28 cellular contexts compared by ENCODE assay signal in the genomic region with DNA sequence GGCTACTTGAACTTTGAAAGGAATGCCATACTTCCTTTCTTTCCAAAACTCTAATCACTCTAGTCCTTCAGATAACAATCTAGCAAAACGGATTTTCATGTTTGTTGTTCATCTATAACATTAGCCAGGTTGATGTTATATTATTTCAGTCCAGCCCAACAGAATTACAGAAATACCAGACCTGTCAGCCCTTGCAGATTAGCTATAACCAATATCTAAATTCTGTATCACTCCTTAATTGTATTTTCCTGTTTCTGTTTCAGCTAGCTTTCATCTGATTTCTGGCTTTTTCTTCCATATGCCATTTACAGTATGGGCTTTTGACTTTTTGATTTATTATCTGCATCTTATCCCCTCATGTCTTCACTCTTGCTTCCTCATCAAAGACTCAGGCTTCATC.
"Had no signal": no experiment of that assay in that cellular context is flagged by ENCODE, and none has a peak within 500 bp of the region (broad histone marks: within the 10 kb centered on the region; RNA-seq: fewer than 3 reads in every experiment).

No MANE protein-coding gene starts in this region.

- DNase-seq: stimulated activated CD4-positive, alpha-beta T cell treated with anti-CD3 and anti-CD28 coated beads, Interleukin-2, amount 100 ng/mL, for 48 hours; stimulated activated CD4-positive, alpha-beta T cell treated with anti-CD3 and anti-CD28 coated beads, Interleukin-4, amount 100 ng/mL, for 1 hour; stimulated activated CD4-positive, alpha-beta T cell treated with anti-CD3 and anti-CD28 coated beads, Interleukin-4, amount 100 ng/mL, for 24 hours; stimulated activated CD4-positive, alpha-beta T cell treated with anti-CD3 and anti-CD28 coated beads, Interleukin-4, amount 100 ng/mL, for 4 hours; stimulated activated CD8-positive, alpha-beta memory T cell treated with anti-CD3 and anti-CD28 coated beads, Interleukin-4, amount 100 ng/mL, for 48 hours; stimulated activated naive B cell treated with anti-CD40 and anti-IgM and Interleukin-4, amounts not matched to agents 10 μg/mL and 1 μg/mL and 100 μg/mL, for 72 hours; stimulated activated naive CD4-positive, alpha-beta T cell; stimulated activated naive CD4-positive, alpha-beta T cell treated with Interleukin-2 at 50 U/mL for 16 hours; stimulated activated naive CD8-positive, alpha-beta T cell treated with anti-CD3 and anti-CD28 coated beads, Interleukin-15, amount 100 ng/mL, for 72 hours; stimulated activated naive CD8-positive, alpha-beta T cell treated with anti-CD3 and anti-CD28 coated beads, Interleukin-15, Interleukin-2, amounts not matched to agents 100 U/mL and 50 U/mL, for 24 hours; stomach; substantia nigra; testis; thyroid gland; tibial artery; transverse colon; trophoblast cell; upper lobe of left lung; upper lobe of right lung; uterus had no signal

- H3K9me3 ChIP-seq: stomach, suprapubic skin, testis, thoracic aorta, thyroid gland, tibial artery, tibial nerve, transverse colon, upper lobe of left lung, upper lobe of right lung, uterus, vagina had no signal

- H3K27ac Mint-ChIP-seq: stimulated activated effector memory CD8-positive, alpha-beta T cell treated with anti-CD3 and anti-CD28 coated beads, Interleukin-12 subunit alpha, Interleukin-12 subunit beta, amount 100 ng/mL, for 72 hours; stimulated activated memory B cell treated with anti-CD40 and anti-IgM and Interleukin-4, amounts not matched to agents 10 μg/mL and 1 μg/mL and 100 μg/mL, for 72 hours; stimulated activated naive B cell treated with anti-CD40 and anti-IgM and Interleukin-4, amounts not matched to agents 10 μg/mL and 1 μg/mL and 100 μg/mL, for 72 hours; stimulated activated naive CD8-positive, alpha-beta T cell treated with anti-CD3 and anti-CD28 coated beads, Interleukin-15, amount 100 ng/mL, for 72 hours; stimulated activated naive CD8-positive, alpha-beta T cell treated with anti-CD3 and anti-CD28 coated beads, Interleukin-15, Interleukin-2, amounts not matched to agents 100 ng/mL and 50 ng/mL, for 24 hours; type B pancreatic cell had no signal

- H3K36me3 Mint-ChIP-seq: stimulated activated effector memory CD8-positive, alpha-beta T cell treated with anti-CD3 and anti-CD28 coated beads, Interleukin-12 subunit alpha, Interleukin-12 subunit beta, amount 100 ng/mL, for 72 hours; stimulated activated memory B cell treated with anti-CD40 and anti-IgM and Interleukin-4, amounts not matched to agents 10 μg/mL and 1 μg/mL and 100 μg/mL, for 72 hours; stimulated activated naive B cell treated with anti-CD40 and anti-IgM and Interleukin-4, amounts not matched to agents 10 μg/mL and 1 μg/mL and 100 μg/mL, for 72 hours; type B pancreatic cell had no signal

- H3K27me3 Mint-ChIP-seq: stimulated activated memory B cell treated with anti-CD40 and anti-IgM and Interleukin-4, amounts not matched to agents 10 μg/mL and 1 μg/mL and 100 μg/mL, for 72 hours; stimulated activated naive B cell treated with anti-CD40 and anti-IgM and Interleukin-4, amounts not matched to agents 10 μg/mL and 1 μg/mL and 100 μg/mL, for 72 hours; stimulated activated naive CD8-positive, alpha-beta T cell treated with anti-CD3 and anti-CD28 coated beads, Interleukin-15, amount 100 ng/mL, for 72 hours; stimulated activated naive CD8-positive, alpha-beta T cell treated with anti-CD3 and anti-CD28 coated beads, Interleukin-15, Interleukin-2, amounts not matched to agents 100 ng/mL and 50 ng/mL, for 24 hours; type B pancreatic cell had no signal

- H3K4me1 ChIP-seq: stomach, suprapubic skin, testis, thyroid gland, tibial artery, tibial nerve, transverse colon, upper lobe of left lung, upper lobe of right lung, uterus, vagina had no signal

- H3K4me3 Mint-ChIP-seq: stimulated activated effector memory CD8-positive, alpha-beta T cell treated with anti-CD3 and anti-CD28 coated beads, Interleukin-12 subunit alpha, Interleukin-12 subunit beta, amount 100 ng/mL, for 72 hours; stimulated activated memory B cell treated with anti-CD40 and anti-IgM and Interleukin-4, amounts not matched to agents 10 μg/mL and 1 μg/mL and 100 μg/mL, for 72 hours; stimulated activated naive B cell treated with anti-CD40 and anti-IgM and Interleukin-4, amounts not matched to agents 10 μg/mL and 1 μg/mL and 100 μg/mL, for 72 hours; stimulated activated naive CD8-positive, alpha-beta T cell treated with anti-CD3 and anti-CD28 coated beads, Interleukin-15, amount 100 ng/mL, for 72 hours; stimulated activated naive CD8-positive, alpha-beta T cell treated with anti-CD3 and anti-CD28 coated beads, Interleukin-15, Interleukin-2, amounts not matched to agents 100 ng/mL and 50 ng/mL, for 24 hours; type B pancreatic cell had no signal

- H3K27me3 ChIP-seq: stomach, suprapubic skin, testis, thyroid gland, tibial artery, tibial nerve, transverse colon, upper lobe of left lung, upper lobe of right lung, uterus, vagina had no signal

- ATAC-seq: stimulated activated effector memory CD8-positive, alpha-beta T cell treated with anti-CD3 and anti-CD28 coated beads, Interleukin-12 subunit alpha, Interleukin-12 subunit beta, amount 100 ng/mL, for 72 hours; stimulated activated memory B cell treated with anti-CD40 and anti-IgM and Interleukin-4, amounts not matched to agents 10 μg/mL and 1 μg/mL and 100 μg/mL, for 72 hours; stimulated activated naive B cell treated with anti-CD40 and anti-IgM and Interleukin-4, amounts not matched to agents 10 μg/mL and 1 μg/mL and 100 μg/mL, for 72 hours; stimulated activated naive CD8-positive, alpha-beta T cell treated with anti-CD3 and anti-CD28 coated beads, Interleukin-15, amount 100 ng/mL, for 72 hours; stimulated activated naive CD8-positive, alpha-beta T cell treated with anti-CD3 and anti-CD28 coated beads, Interleukin-15, Interleukin-2, amounts not matched to agents 100 U/mL and 50 U/mL, for 24 hours; upper lobe of right lung had no signal

- H3K4me3 ChIP-seq: stomach, suprapubic skin, testis, thoracic aorta, thyroid gland, tibial artery, tibial nerve, transverse colon, upper lobe of left lung, upper lobe of right lung, uterus, vagina had no signal

- H3K9me3 Mint-ChIP-seq: type B pancreatic cell had no signal

- H3K36me3 ChIP-seq: stomach, suprapubic skin, thoracic aorta, thyroid gland, tibial artery, tibial nerve, transverse colon, upper lobe of left lung, upper lobe of right lung, uterus, vagina had no signal

- H3K4me1 Mint-ChIP-seq: stimulated activated effector memory CD8-positive, alpha-beta T cell treated with anti-CD3 and anti-CD28 coated beads, Interleukin-12 subunit alpha, Interleukin-12 subunit beta, amount 100 ng/mL, for 72 hours; stimulated activated memory B cell treated with anti-CD40 and anti-IgM and Interleukin-4, amounts not matched to agents 10 μg/mL and 1 μg/mL and 100 μg/mL, for 72 hours; stimulated activated naive B cell treated with anti-CD40 and anti-IgM and Interleukin-4, amounts not matched to agents 10 μg/mL and 1 μg/mL and 100 μg/mL, for 72 hours; stimulated activated naive CD8-positive, alpha-beta T cell treated with anti-CD3 and anti-CD28 coated beads, Interleukin-15, amount 100 ng/mL, for 72 hours had no signal

- H3K27ac ChIP-seq: stomach, suprapubic skin, testis, thoracic aorta, thyroid gland, tibial artery, tibial nerve, transverse colon, upper lobe of left lung, upper lobe of right lung, uterus, vagina had no signal
